In the genomic region with DNA sequence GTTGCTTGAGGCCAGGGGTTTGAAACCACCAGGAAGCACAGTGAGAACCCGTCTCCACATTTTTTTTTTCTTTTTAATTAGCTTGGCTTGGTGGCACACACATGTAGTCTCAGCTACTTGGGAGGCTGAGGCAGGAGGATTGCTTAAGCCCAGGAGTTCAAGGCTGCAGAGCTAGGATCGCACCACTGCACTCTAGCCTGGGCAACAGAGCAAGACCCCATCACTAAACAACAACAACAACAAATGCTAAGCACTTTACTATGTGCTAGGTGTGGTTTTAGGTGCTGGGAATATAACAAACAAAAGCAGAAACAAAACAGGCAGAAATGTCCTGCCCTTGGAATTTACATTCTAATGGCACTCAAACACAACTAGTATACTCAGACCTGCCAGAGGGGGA, we compare ENCODE assay signal across 9 cellular contexts. TPM values are rescaled to one million over a fixed set of nuclear protein-coding genes. Genes with fewer than 3 reads are reported as not detected.
"Had no signal": no experiment of that assay in that cellular context is flagged by ENCODE, and none has a peak within 500 bp of the region (broad histone marks: within the 10 kb centered on the region; RNA-seq: fewer than 3 reads in every experiment).

No MANE protein-coding gene starts in this region.

- DNase-seq: GDM1, GF-D8 had no signal

- ATAC-seq: GM12878 had no signal

- FAIRE-seq: G401.6, GM12878, GM12891, GM12892, GM18507, GM19239 had no signal

- H3K4me3 ChIP-seq: GM12878 had no signal

RNA-seq across cellular contexts. Expression of a gene that starts 58.7 kb away (rescaled TPM):
- total RNA-seq: G401 had no signal
